ENCODE assay signal across 17 cellular contexts in genomic region chr6:145502417-145502816, GRCh38.
DNase-seq lines count a peak whose midpoint lies in the region; ATAC-seq, FAIRE-seq and TF ChIP-seq lines count a peak whose summit lies in the region.
"Had no signal": no experiment of that assay in that cellular context is flagged by ENCODE, and none has a peak within 500 bp of the region (broad histone marks: within the 10 kb centered on the region; RNA-seq: fewer than 3 reads in every experiment).

No MANE protein-coding gene starts in this region.

- FAIRE-seq in HepG2 (lab: Jason Lieb, UNC) = no peak

- H3K36me3 ChIP-seq in HepG2 (replicated peaks in 1 of 2; ENCODE audit: control insufficient read depth in 1 of 2, insufficient read depth in 2 of 2, low read length in 2 of 2) (no peaks in the 10 kb centered on the region), right lobe of liver (no peaks in the 10 kb centered on the region), stomach (no peaks in the 10 kb centered on the region)
- H3K36me3 ChIP-seq: esophagus muscularis mucosa, sigmoid colon, thoracic aorta had no signal

- CTCF ChIA-PET in HepG2 (lab: Yijun Ruan, JAX; ENCODE audit: low intra/inter-chr PET ratio, low total read pairs) = no interaction called here

- 0% methylated on average over 1 of the region's 1 CpG for WGBS in HepG2 (ENCODE audit: low lambda C conversion rate)
- WGBS in right lobe of liver (ENCODE audit: insufficient coverage, low coverage, low lambda C conversion rate, missing lambda C conversion rate) = 11% methylated on average over 1 of the region's 1 CpG
- WGBS in stomach, 5 donors = 13 to 32% (median 25%) methylated on average over 1 of the region's 1 CpG

- H3K4me3 ChIP-seq in HepG2 (replicated peaks in 1 of 3; ENCODE audit: insufficient read depth in 1 of 3, low read depth in 2 of 3, low read length in 3 of 3) (no peak overlapping the region), right lobe of liver (no peak overlapping the region), epithelial cell of esophagus (ENCODE audit: low read length) (no peak overlapping the region), stomach (no peak overlapping the region)
- H3K4me3 ChIP-seq: esophagus muscularis mucosa, sigmoid colon, thoracic aorta had no signal

- H3K9me3 ChIP-seq in HepG2 (ENCODE audit: low read length) (no peaks in the 10 kb centered on the region; the same call in 1 of the 2 replicates), right lobe of liver (no peaks in the 10 kb centered on the region), stomach (peaks cover 0 to 12% (median 0%) of the 10 kb centered on the region in 4 donors)
- H3K9me3 ChIP-seq: esophagus muscularis mucosa, thoracic aorta had no signal

- ATAC-seq in HepG2 (no peak), right lobe of liver (no peak)

- H3K4me1 ChIP-seq in HepG2 (ENCODE audit: insufficient read depth, low read length) (no peaks in the 10 kb centered on the region), right lobe of liver (no peaks in the 10 kb centered on the region), stomach (no peaks in the 10 kb centered on the region)
- H3K4me1 ChIP-seq: esophagus muscularis mucosa, sigmoid colon had no signal

- no peak overlapping the region for H3K9ac ChIP-seq in HepG2 (ENCODE audit: insufficient read depth, low read depth, low read length)

- BruUV-seq in HepG2 (replicated peaks; lab: Mats Ljungman, UMichigan) = no TSS peak

- intact Hi-C loops in HepG2 (cut with micrococcal nuclease; ENCODE audit: unreplicated experiment) (no loop called here), right lobe of liver (cut with DNase I) (no loop called here), stomach (cut with DNase I; ENCODE audit: low total_unique reads) (no loop called here)

- H2AFZ ChIP-seq in HepG2 (ENCODE audit: low read length) = no peak overlapping the region

- no peaks in the 10 kb centered on the region for H4K20me1 ChIP-seq in HepG2 (ENCODE audit: insufficient read depth, low read length)

- DNase-seq in HepG2 (ENCODE audit: low spot score) = no peak
- DNase-seq in right lobe of liver = no peak
- DNase-seq in NCI-H748 treated with DMSO at 0.1 percent for 48 hours (lab: John Stamatoyannopoulos, UW) = peak; percentile 50
- peak; percentile 91 for DNase-seq in epithelial cell of esophagus (ENCODE audit: low read depth)
- peak; percentile 67 for DNase-seq in stomach
- no peak for DNase-seq in NOMO-1 treated with dmso at 0.1 percent for 144 hours (lab: John Stamatoyannopoulos, UW; ENCODE audit: unreplicated experiment)
- DNase-seq in mucosa of gallbladder (ENCODE audit: low spot score) = no peak
- DNase-seq in activated CD4-positive, alpha-beta T cell treated with anti-CD3 and anti-CD28 coated beads, Interleukin-2, amount 50 U/mL, for 4 hours = no peak
- DNase-seq: activated effector memory CD4-positive, alpha-beta T cell treated with Interleukin-2 at 50 U/mL for 16 hours; anterior cingulate cortex; MM.1S; NCI-H510A treated with DMSO at 0.1 percent for 48 hours; nucleus accumbens; sigmoid colon; stimulated activated CD4-positive, alpha-beta T cell treated with anti-CD3 and anti-CD28 coated beads, Interleukin-4, amount 100 ng/mL, for 24 hours had no signal

- in situ Hi-C loops in HepG2 (cut with HindIII; ENCODE audit: extremely low pct_ligation_motif_present, low pct_unique_long_range_greater_than_20kb) = no loop called here

- no peak for TF ChIP-seq EP300 in HepG2 (IDR thresholded peaks at IDR 0.05; ENCODE audit: low read depth in 2 of 2, low read length in 2 of 2)
- TF ChIP-seq EP300 in HepG2 (CRISPR knock-in tag; IDR thresholded peaks at IDR 0.05; ENCODE audit: borderline replicate concordance) = no peak
- no peak for TF ChIP-seq EP300 in stomach (IDR thresholded peaks at IDR 0.05)

- POLR2A ChIA-PET in HepG2 (lab: Yijun Ruan, JAX) = no interaction called here

- no peak for TF ChIP-seq RAD21 in HepG2 (CRISPR knock-in tag; IDR thresholded peaks at IDR 0.05)

- H3K27me3 ChIP-seq in HepG2 (ENCODE audit: control insufficient read depth in 1 of 2, insufficient read depth in 2 of 2, low read length in 2 of 2) (no peaks in the 10 kb centered on the region; a peak in 1 of 5 replicates), right lobe of liver (no peaks in the 10 kb centered on the region), stomach (no peaks in the 10 kb centered on the region)
- H3K27me3 ChIP-seq: esophagus muscularis mucosa, sigmoid colon had no signal

- TF ChIP-seq CTCF in HepG2 (CRISPR knock-in tag; IDR thresholded peaks at IDR 0.05) = no peak
- no peak for TF ChIP-seq CTCF in right lobe of liver (IDR thresholded peaks at IDR 0.05)
- TF ChIP-seq CTCF in epithelial cell of esophagus (IDR thresholded peaks at IDR 0.05; ENCODE audit: insufficient read depth, low read depth, low read length, missing control alignments) = no peak
- no peak for TF ChIP-seq CTCF in stomach (IDR thresholded peaks at IDR 0.05)

- no peak overlapping the region for H3K4me2 ChIP-seq in HepG2 (ENCODE audit: low read depth, low read length)

- H3K79me2 ChIP-seq in HepG2 (ENCODE audit: insufficient read depth, low read length) = no peaks in the 10 kb centered on the region

- TF ChIP-seq POLR2A in HepG2 (IDR thresholded peaks at IDR 0.05; ENCODE audit: insufficient read depth in 1 of 2, low read depth in 2 of 2, low read length in 2 of 2) = no peak
- no peak for TF ChIP-seq POLR2A in right lobe of liver (IDR thresholded peaks at IDR 0.05)
- no peak for TF ChIP-seq POLR2A in stomach (IDR thresholded peaks at IDR 0.05)

- H3K27ac ChIP-seq in HepG2 (ENCODE audit: extremely low read length, insufficient read depth, low read length) (no peak overlapping the region), right lobe of liver (no peak overlapping the region), stomach (no peak overlapping the region)
- H3K27ac ChIP-seq: esophagus muscularis mucosa, sigmoid colon, thoracic aorta had no signal

TF ChIP-seq in HepG2, 621 proteins besides CTCF, POLR2A, EP300 and RAD21:
- TF ChIP-seq ATAD3A (CRISPR knock-in tag; IDR thresholded peaks at IDR 0.05) (no peak), FOXA1 (IDR thresholded peaks at IDR 0.05) (no peak), FOXA1 (CRISPR knock-in tag; IDR thresholded peaks at IDR 0.05) (no peak), LCORL (IDR thresholded peaks at IDR 0.05) (peak; percentile 93), LCORL (CRISPR knock-in tag; IDR thresholded peaks at IDR 0.05) (no peak)

Comparison
In these comparisons a context has a peak if more than half of its experiments do, and no peak if none do; other contexts are left out.
1. DNase-seq: peak in NCI-H748 treated with DMSO at 0.1 percent for 48 hours (single experiment), epithelial cell of esophagus (single experiment) and stomach (single experiment); none in HepG2 (single experiment), right lobe of liver (0 of 3), NOMO-1 treated with dmso at 0.1 percent for 144 hours (single experiment), mucosa of gallbladder (single experiment) and activated CD4-positive, alpha-beta T cell treated with anti-CD3 and anti-CD28 coated beads, Interleukin-2, amount 50 U/mL, for 4 hours (0 of 2).